ENCODE assay signal across 8 cellular contexts in the genomic region with DNA sequence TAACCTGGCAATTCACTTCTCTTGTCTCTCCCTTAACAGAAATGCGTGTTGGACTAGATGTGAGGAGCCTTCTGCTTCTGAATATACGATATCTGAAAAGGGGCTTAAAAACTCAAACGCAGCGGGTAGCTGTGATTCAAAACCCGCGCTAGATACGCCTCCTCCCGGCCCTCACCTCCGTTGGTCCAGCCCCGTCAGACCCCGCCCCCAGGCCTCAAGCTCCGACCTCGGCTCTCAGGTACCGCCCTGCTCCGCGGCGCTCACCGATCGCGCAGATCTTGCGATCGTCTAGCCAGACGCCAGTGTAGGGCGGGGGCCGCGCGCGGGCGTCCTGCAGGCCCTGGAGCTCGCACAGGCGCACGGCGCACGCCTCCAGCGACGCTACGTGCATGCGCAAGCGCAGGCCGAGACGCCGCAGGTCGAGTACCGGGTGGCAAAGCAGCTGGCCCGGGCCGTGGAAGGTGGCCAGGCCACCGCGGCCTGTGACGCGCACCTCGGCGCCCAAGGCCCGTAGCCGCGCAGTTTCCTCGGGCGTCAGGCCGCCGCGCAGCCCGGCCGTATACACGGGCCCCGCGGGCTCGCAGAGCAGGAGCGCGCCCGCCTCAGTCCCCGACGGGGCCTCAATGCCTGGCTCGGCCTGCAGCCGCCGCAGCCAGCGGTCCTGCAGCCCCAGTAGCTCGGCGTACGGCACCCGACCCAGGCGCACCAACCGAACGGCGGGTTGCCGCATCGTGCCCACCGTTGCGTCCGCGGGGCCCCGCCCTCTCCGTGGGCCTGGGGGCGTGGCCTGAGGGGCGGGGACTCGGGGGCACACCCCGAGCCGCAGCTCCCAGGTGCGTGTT.
A peak's percentile ranks its signal among the peaks of the same experiment; 100 is the strongest.
DNase-seq lines count a peak whose midpoint lies in the region; ATAC-seq and FAIRE-seq lines count a peak whose summit lies in the region.

TSS of gene LIPT2 (minus strand) at position 751 of the 842 bp plus-strand sequence. CDS start at position 730, 21 bp downstream.

- no peaks in the 10 kb centered on the region for H3K36me3 ChIP-seq in iPS-15b (ENCODE audit: control insufficient read depth, insufficient read depth, low read length)

- ATAC-seq in GM18858 (IDR thresholded peaks at IDR 0.05; ENCODE audit: unreplicated experiment) = peak; percentile 89
- peak; percentile 89 for ATAC-seq in HG03066 (IDR thresholded peaks at IDR 0.05; ENCODE audit: low read depth, unreplicated experiment)

- DNase-seq in NCI-H2107 treated with DMSO at 0.1 percent for 48 hours (lab: John Stamatoyannopoulos, UW; ENCODE audit: unreplicated experiment) = peak; percentile 71
- DNase-seq in UCSD-AML1 (lab: John Stamatoyannopoulos, UW; ENCODE audit: unreplicated experiment) = peak; percentile 96
- peak; percentile 87 for DNase-seq in brain pericyte (ENCODE audit: low read depth, low spot score)
- peak; percentile 91 for DNase-seq in skeletal muscle cell (ENCODE audit: low read depth)

- no peaks in the 10 kb centered on the region for H3K27me3 ChIP-seq in iPS-15b (ENCODE audit: control insufficient read depth, insufficient read depth, low read length)

- no peaks in the 10 kb centered on the region for H3K4me1 ChIP-seq in iPS-15b (ENCODE audit: control insufficient read depth, insufficient read depth, low read length)

- H3K9me3 ChIP-seq in iPS-15b (ENCODE audit: control insufficient read depth, insufficient read depth, low read length) = no peaks in the 10 kb centered on the region

- H3K4me3 ChIP-seq in iPS-15b (ENCODE audit: low read depth, low read length) (peak within 1 kb of the TSS; percentile 67), skeletal muscle cell (ENCODE audit: low read depth, low read length) (peak within 1 kb of the TSS; percentile 80)

- FAIRE-seq in A204.1 (lab: Jason Lieb, UNC) = peak; percentile 21

- peak within 1 kb of the TSS; percentile 93 for H3K9ac ChIP-seq in iPS-15b (ENCODE audit: low read depth, low read length)

Comparison
In these comparisons a context has a peak if more than half of its experiments do, and no peak if none do; other contexts are left out.
1. Peak in every context shown above with its lines: DNase-seq, ATAC-seq and H3K4me3 ChIP-seq.